In the genomic region with DNA sequence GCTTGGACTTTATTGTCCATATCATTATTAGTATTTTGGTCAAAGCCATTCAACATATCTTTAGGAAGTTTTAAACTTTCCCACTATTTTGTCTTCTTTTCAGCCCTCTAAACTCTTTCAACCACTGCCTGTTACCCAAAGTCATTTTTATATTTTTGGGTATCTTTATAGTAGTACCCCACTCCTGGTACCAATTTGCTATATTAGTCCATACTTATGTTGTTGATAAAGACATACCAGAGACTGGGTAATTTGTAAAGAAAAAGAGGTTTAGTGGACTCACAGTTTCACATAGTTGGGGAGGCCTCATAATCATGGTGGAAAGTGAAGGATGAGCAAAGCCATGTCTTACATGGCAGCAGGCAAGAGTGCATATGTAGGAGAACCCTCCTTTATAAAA, we compare ENCODE assay signal across 2 cellular contexts.
TF ChIP-seq lines count a peak whose summit lies in the region.

No MANE protein-coding gene starts in this region.

TF ChIP-seq in HEK293, 187 proteins besides CTCF, POLR2A, EP300 and RAD21:
- TF ChIP-seq ZNF707 (tag by site-specific recombination; IDR thresholded peaks at IDR 0.05) (peak; percentile 77), ZEB2 (tag by site-specific recombination; IDR thresholded peaks at IDR 0.05) (no peak), ZNF555 (tag by site-specific recombination; conservative IDR thresholded peaks at IDR 0.05) (no peak), ZFP37 (tag by site-specific recombination; IDR thresholded peaks at IDR 0.05) (no peak), ZNF366 (tag by site-specific recombination; conservative IDR thresholded peaks at IDR 0.05) (no peak), ZNF121 (tag by site-specific recombination; IDR thresholded peaks at IDR 0.05) (no peak)
- TF ChIP-seq, protein P1, sequence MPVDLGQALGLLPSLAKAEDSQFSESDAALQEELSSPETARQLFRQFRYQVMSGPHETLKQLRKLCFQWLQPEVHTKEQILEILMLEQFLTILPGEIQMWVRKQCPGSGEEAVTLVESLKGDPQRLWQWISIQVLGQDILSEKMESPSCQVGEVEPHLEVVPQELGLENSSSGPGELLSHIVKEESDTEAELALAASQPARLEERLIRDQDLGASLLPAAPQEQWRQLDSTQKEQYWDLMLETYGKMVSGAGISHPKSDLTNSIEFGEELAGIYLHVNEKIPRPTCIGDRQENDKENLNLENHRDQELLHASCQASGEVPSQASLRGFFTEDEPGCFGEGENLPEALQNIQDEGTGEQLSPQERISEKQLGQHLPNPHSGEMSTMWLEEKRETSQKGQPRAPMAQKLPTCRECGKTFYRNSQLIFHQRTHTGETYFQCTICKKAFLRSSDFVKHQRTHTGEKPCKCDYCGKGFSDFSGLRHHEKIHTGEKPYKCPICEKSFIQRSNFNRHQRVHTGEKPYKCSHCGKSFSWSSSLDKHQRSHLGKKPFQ (tag by site-specific recombination; IDR thresholded peaks at IDR 0.05) = no peak

TF ChIP-seq in K562, 482 proteins besides CTCF, POLR2A, EP300 and RAD21:
- TF ChIP-seq SREBF2 (CRISPR knock-in tag; IDR thresholded peaks at IDR 0.05) (no peak), ZNF316 (IDR thresholded peaks at IDR 0.05) (no peak), ZNF707 (CRISPR knock-in tag; conservative IDR thresholded peaks at IDR 0.05) (peak; percentile 65)
- TF ChIP-seq, protein P2, sequence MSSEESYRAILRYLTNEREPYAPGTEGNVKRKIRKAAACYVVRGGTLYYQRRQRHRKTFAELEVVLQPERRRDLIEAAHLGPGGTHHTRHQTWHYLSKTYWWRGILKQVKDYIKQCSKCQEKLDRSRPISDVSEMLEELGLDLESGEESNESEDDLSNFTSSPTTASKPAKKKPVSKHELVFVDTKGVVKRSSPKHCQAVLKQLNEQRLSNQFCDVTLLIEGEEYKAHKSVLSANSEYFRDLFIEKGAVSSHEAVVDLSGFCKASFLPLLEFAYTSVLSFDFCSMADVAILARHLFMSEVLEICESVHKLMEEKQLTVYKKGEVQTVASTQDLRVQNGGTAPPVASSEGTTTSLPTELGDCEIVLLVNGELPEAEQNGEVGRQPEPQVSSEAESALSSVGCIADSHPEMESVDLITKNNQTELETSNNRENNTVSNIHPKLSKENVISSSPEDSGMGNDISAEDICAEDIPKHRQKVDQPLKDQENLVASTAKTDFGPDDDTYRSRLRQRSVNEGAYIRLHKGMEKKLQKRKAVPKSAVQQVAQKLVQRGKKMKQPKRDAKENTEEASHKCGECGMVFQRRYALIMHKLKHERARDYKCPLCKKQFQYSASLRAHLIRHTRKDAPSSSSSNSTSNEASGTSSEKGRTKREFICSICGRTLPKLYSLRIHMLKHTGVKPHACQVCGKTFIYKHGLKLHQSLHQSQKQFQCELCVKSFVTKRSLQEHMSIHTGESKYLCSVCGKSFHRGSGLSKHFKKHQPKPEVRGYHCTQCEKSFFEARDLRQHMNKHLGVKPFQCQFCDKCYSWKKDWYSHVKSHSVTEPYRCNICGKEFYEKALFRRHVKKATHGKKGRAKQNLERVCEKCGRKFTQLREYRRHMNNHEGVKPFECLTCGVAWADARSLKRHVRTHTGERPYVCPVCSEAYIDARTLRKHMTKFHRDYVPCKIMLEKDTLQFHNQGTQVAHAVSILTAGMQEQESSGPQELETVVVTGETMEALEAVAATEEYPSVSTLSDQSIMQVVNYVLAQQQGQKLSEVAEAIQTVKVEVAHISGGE (CRISPR knock-in tag; IDR thresholded peaks at IDR 0.05) = no peak
TF ChIP-seq in K562: peak in this region for 1.
